1 cellular context compared by ENCODE assay signal in the genomic region with DNA sequence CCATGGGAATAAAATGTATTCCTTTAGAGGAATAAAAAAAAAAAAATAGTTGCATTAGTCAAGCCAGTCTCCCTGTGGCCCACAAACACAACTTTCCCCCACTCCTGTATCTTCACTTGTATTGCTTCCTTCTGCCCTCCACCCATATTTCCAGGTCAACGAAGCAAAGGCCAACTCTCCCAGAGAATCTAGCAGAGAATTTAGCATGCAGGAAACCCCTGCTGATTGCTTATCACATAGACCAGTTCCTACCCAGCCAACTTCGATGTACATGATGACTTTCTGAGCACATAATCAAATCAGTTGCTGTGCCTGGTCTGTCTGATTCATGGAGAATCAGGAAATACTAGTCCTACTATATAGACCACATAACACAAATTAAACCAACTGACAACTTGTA.
TF ChIP-seq lines count a peak whose summit lies in the region.

No MANE protein-coding gene starts in this region.

TF ChIP-seq in GM23338, 12 proteins besides CTCF, POLR2A, EP300 and RAD21 (continued from another document):
- TF ChIP-seq EZH2 (IDR thresholded peaks at IDR 0.05; ENCODE audit: low read depth, unreplicated experiment) (no peak), NANOG (IDR thresholded peaks at IDR 0.05; ENCODE audit: borderline replicate concordance) (no peak)
TF ChIP-seq in GM23338: peak in this region for 0.
